Comparison of ENCODE assay signal across 30 cellular contexts in genomic region chr1:233834609-233835008, GRCh38.
"Had no signal": no experiment of that assay in that cellular context is flagged by ENCODE, and none has a peak within 500 bp of the region (broad histone marks: within the 10 kb centered on the region; RNA-seq: fewer than 3 reads in every experiment).

No MANE protein-coding gene starts in this region.

- H3K36me3 Mint-ChIP-seq: stimulated activated memory B cell treated with anti-CD40 and anti-IgM and Interleukin-4, amounts not matched to agents 10 μg/mL and 1 μg/mL and 100 μg/mL, for 72 hours had no signal

- H3K27ac Mint-ChIP-seq: naive thymus-derived CD8-positive, alpha-beta T cell; natural killer cell treated with Interleukin-12 subunit alpha and Interleukin-12 subunit beta and Interleukin-15 and Interleukin-18, amount 100 ng/mL, for 72 hours; nephron progenitor cell; stimulated activated memory B cell treated with anti-CD40 and anti-IgM and Interleukin-4, amounts not matched to agents 10 μg/mL and 1 μg/mL and 100 μg/mL, for 72 hours; stimulated activated naive CD8-positive, alpha-beta T cell treated with anti-CD3 and anti-CD28 coated beads, Interleukin-15, amount 100 ng/mL, for 72 hours had no signal

- H3K9me3 ChIP-seq: neutrophil, pancreas, prostate gland, right lobe of liver, suprapubic skin, testis, upper lobe of left lung, vagina had no signal

- DNase-seq: naive thymus-derived CD8-positive, alpha-beta T cell; nephron progenitor cell; nucleus accumbens; pancreas; right cardiac atrium; right lobe of liver; sigmoid colon; spleen; stimulated activated CD4-positive, alpha-beta T cell treated with anti-CD3 and anti-CD28 coated beads, Interleukin-12 subunit alpha, Interleukin-12 subunit beta, amount 100 ng/mL, for 4 hours; stimulated activated CD4-positive, alpha-beta T cell treated with anti-CD3 and anti-CD28 coated beads, Interleukin-1b, Interleukin-23, amount 100 ng/mL, for 48 hours; stimulated activated CD4-positive, alpha-beta T cell treated with anti-CD3 and anti-CD28 coated beads, Interleukin-4, amount 100 ng/mL, for 1 hour; stimulated activated CD4-positive, alpha-beta T cell treated with anti-CD3 and anti-CD28 coated beads, Interleukin-4, amount 100 ng/mL, for 4 hours; stimulated activated CD8-positive, alpha-beta memory T cell treated with anti-CD3 and anti-CD28 coated beads, Interleukin-4, amount 100 ng/mL, for 48 hours; stimulated activated naive CD4-positive, alpha-beta T cell; stimulated activated naive CD8-positive, alpha-beta T cell treated with anti-CD3 and anti-CD28 coated beads, Interleukin-15, amount 100 ng/mL, for 72 hours; stimulated activated naive CD8-positive, alpha-beta T cell treated with anti-CD3 and anti-CD28 coated beads, Interleukin-15, Interleukin-2, amounts not matched to agents 100 U/mL and 50 U/mL, for 24 hours; substantia nigra; testis; tibial artery; trophoblast cell; upper lobe of left lung had no signal

- ATAC-seq: naive thymus-derived CD8-positive, alpha-beta T cell; natural killer cell treated with Interleukin-12 subunit alpha and Interleukin-12 subunit beta and Interleukin-15 and Interleukin-18, amount 100 ng/mL, for 72 hours; pancreas; right cardiac atrium; right lobe of liver; stimulated activated memory B cell treated with anti-CD40 and anti-IgM and Interleukin-4, amounts not matched to agents 10 μg/mL and 1 μg/mL and 100 μg/mL, for 72 hours; stimulated activated naive CD8-positive, alpha-beta T cell treated with anti-CD3 and anti-CD28 coated beads, Interleukin-15, amount 100 ng/mL, for 72 hours; stimulated activated naive CD8-positive, alpha-beta T cell treated with anti-CD3 and anti-CD28 coated beads, Interleukin-15, Interleukin-2, amounts not matched to agents 100 U/mL and 50 U/mL, for 24 hours had no signal

- FAIRE-seq: pancreas, urothelium cell line had no signal

- H3K4me1 Mint-ChIP-seq: naive thymus-derived CD8-positive, alpha-beta T cell; nephron progenitor cell; neural crest cell; stimulated activated memory B cell treated with anti-CD40 and anti-IgM and Interleukin-4, amounts not matched to agents 10 μg/mL and 1 μg/mL and 100 μg/mL, for 72 hours; stimulated activated naive CD8-positive, alpha-beta T cell treated with anti-CD3 and anti-CD28 coated beads, Interleukin-15, amount 100 ng/mL, for 72 hours had no signal

- H3K4me3 ChIP-seq: pancreas, prostate gland, right lobe of liver, sigmoid colon, smooth muscle cell, spleen, suprapubic skin, testis, tibial artery, upper lobe of left lung, vagina had no signal

- H3K27me3 Mint-ChIP-seq: natural killer cell treated with Interleukin-12 subunit alpha and Interleukin-12 subunit beta and Interleukin-15 and Interleukin-18, amount 100 ng/mL, for 72 hours; stimulated activated memory B cell treated with anti-CD40 and anti-IgM and Interleukin-4, amounts not matched to agents 10 μg/mL and 1 μg/mL and 100 μg/mL, for 72 hours; stimulated activated naive CD8-positive, alpha-beta T cell treated with anti-CD3 and anti-CD28 coated beads, Interleukin-15, amount 100 ng/mL, for 72 hours had no signal

- H3K4me3 Mint-ChIP-seq: naive thymus-derived CD8-positive, alpha-beta T cell; natural killer cell treated with Interleukin-12 subunit alpha and Interleukin-12 subunit beta and Interleukin-15 and Interleukin-18, amount 100 ng/mL, for 72 hours; nephron progenitor cell; neural crest cell; stimulated activated memory B cell treated with anti-CD40 and anti-IgM and Interleukin-4, amounts not matched to agents 10 μg/mL and 1 μg/mL and 100 μg/mL, for 72 hours; stimulated activated naive CD8-positive, alpha-beta T cell treated with anti-CD3 and anti-CD28 coated beads, Interleukin-15, amount 100 ng/mL, for 72 hours had no signal

- H3K4me1 ChIP-seq: pancreas, prostate gland, right lobe of liver, sigmoid colon, spleen, suprapubic skin, testis, tibial artery, upper lobe of left lung, vagina had no signal

- H3K27ac ChIP-seq: neutrophil, pancreas, prostate gland, right lobe of liver, sigmoid colon, spleen, suprapubic skin, testis, tibial artery, upper lobe of left lung, vagina had no signal

- H3K36me3 ChIP-seq: neutrophil, pancreas, prostate gland, right lobe of liver, sigmoid colon, spleen, suprapubic skin, tibial artery, upper lobe of left lung, vagina had no signal

- H3K27me3 ChIP-seq: neutrophil, right lobe of liver, sigmoid colon, spleen, suprapubic skin, testis, tibial artery, upper lobe of left lung, vagina had no signal
